1 cellular context compared by ENCODE assay signal in the genomic region with DNA sequence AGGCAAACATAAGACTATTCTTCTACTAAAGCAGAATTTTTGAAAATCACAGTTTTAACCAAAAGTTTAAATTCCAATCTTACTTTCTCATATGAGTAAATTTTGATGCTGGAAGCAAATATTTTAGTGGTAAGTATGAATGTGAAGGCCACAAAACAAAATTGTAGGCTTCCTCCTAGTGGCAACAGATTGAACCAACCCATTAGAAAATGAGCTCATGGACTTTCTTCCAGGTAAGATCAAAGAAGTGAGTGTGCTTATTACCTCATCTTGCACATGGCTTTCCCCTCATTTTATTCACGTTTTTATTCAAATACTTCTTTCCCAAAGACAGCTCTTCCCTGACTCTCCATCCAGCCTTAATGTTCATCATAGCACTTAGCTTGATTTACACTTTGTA.
TF ChIP-seq lines count a peak whose summit lies in the region.

No MANE protein-coding gene starts in this region.

TF ChIP-seq in HepG2, 621 proteins besides CTCF, POLR2A, EP300 and RAD21:
- no peak for TF ChIP-seq CREB1 (IDR thresholded peaks at IDR 0.05)
- TF ChIP-seq CREB1 (CRISPR knock-in tag; IDR thresholded peaks at IDR 0.05) = no peak
- TF ChIP-seq, protein P1, sequence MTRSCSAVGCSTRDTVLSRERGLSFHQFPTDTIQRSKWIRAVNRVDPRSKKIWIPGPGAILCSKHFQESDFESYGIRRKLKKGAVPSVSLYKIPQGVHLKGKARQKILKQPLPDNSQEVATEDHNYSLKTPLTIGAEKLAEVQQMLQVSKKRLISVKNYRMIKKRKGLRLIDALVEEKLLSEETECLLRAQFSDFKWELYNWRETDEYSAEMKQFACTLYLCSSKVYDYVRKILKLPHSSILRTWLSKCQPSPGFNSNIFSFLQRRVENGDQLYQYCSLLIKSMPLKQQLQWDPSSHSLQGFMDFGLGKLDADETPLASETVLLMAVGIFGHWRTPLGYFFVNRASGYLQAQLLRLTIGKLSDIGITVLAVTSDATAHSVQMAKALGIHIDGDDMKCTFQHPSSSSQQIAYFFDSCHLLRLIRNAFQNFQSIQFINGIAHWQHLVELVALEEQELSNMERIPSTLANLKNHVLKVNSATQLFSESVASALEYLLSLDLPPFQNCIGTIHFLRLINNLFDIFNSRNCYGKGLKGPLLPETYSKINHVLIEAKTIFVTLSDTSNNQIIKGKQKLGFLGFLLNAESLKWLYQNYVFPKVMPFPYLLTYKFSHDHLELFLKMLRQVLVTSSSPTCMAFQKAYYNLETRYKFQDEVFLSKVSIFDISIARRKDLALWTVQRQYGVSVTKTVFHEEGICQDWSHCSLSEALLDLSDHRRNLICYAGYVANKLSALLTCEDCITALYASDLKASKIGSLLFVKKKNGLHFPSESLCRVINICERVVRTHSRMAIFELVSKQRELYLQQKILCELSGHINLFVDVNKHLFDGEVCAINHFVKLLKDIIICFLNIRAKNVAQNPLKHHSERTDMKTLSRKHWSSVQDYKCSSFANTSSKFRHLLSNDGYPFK (CRISPR knock-in tag; IDR thresholded peaks at IDR 0.05; ENCODE audit: borderline replicate concordance) = no peak
- TF ChIP-seq ZFX (CRISPR knock-in tag; IDR thresholded peaks at IDR 0.05; ENCODE audit: low read depth) = no peak
- TF ChIP-seq SRSF4 (IDR thresholded peaks at IDR 0.05; ENCODE audit: low read depth, low read length, poor library complexity, severe bottlenecking) = no peak
- no peak for TF ChIP-seq NFATC3 (CRISPR knock-in tag; IDR thresholded peaks at IDR 0.05)
- no peak for TF ChIP-seq ZNF737 (CRISPR knock-in tag; IDR thresholded peaks at IDR 0.05; ENCODE audit: borderline replicate concordance)
- no peak for TF ChIP-seq REPIN1 (CRISPR knock-in tag; IDR thresholded peaks at IDR 0.05; ENCODE audit: borderline replicate concordance, low read depth)
- TF ChIP-seq ZNF331 (CRISPR knock-in tag; IDR thresholded peaks at IDR 0.05) = no peak
- TF ChIP-seq ZSCAN9 (CRISPR knock-in tag; IDR thresholded peaks at IDR 0.05; ENCODE audit: borderline replicate concordance) = no peak
- TF ChIP-seq ZKSCAN5 (CRISPR knock-in tag; IDR thresholded peaks at IDR 0.05) = no peak
- no peak for TF ChIP-seq JDP2 (CRISPR knock-in tag; IDR thresholded peaks at IDR 0.05; ENCODE audit: borderline replicate concordance)
- TF ChIP-seq HNRNPL (IDR thresholded peaks at IDR 0.05; ENCODE audit: low read depth, low read length) = no peak
- TF ChIP-seq ZNF558 (CRISPR knock-in tag; IDR thresholded peaks at IDR 0.05; ENCODE audit: borderline replicate concordance) = no peak
- TF ChIP-seq BRD4 (CRISPR knock-in tag; IDR thresholded peaks at IDR 0.05) = no peak
- TF ChIP-seq ZFY (CRISPR knock-in tag; IDR thresholded peaks at IDR 0.05) = no peak
- no peak for TF ChIP-seq CBX1 (IDR thresholded peaks at IDR 0.05; ENCODE audit: low read depth)
- no peak for TF ChIP-seq SKI (IDR thresholded peaks at IDR 0.05; ENCODE audit: partially characterized antibody)
